22 cellular contexts compared by ENCODE assay signal in the genomic region with DNA sequence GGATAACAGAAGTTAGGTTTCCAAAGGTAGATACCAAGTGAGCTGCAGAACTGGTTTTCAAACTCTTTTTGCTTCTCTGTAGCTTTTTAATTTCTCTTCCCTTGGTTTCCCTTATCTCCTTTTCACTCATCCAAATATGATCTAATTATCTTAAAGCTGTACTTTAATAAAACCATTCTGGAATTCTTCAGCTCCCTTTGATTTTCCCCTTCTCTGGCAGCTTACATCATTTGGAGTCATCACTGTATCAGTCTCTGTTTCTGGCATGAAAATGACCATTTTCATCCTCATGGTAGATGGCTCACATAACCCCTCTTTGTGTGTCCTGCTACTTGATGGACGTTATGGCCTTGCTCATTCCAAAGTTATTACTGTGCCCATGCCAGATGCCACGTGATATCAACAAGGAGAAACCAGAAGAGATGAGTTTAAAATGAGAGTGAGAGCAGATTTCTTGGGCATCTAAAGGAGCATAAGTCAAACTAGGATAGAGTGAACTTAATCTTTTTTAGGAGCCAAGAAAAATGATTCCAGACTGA.
DNase-seq lines count a peak whose midpoint lies in the region; ATAC-seq and TF ChIP-seq lines count a peak whose summit lies in the region.
"Had no signal": no experiment of that assay in that cellular context is flagged by ENCODE, and none has a peak within 500 bp of the region (broad histone marks: within the 10 kb centered on the region; RNA-seq: fewer than 3 reads in every experiment).

No MANE protein-coding gene starts in this region.

- H3K9me3 ChIP-seq in SK-N-SH, result no peaks in the 10 kb centered on the region

- 1% methylated on average over 2 of the region's 2 CpGs for WGBS in SK-N-SH (ENCODE audit: low lambda C conversion rate)

- in situ Hi-C loops in SK-MEL-5 (cut with HindIII; ENCODE audit: low pct_unique_long_range_greater_than_20kb, low sequenced_read_pairs), result no loop called here

- ATAC-seq in SK-N-SH treated with all-trans-retinoic acid at 6 μM for 48 hours (no peak), HG03439 (IDR thresholded peaks at IDR 0.05; ENCODE audit: unreplicated experiment) (no peak)

- H3F3A ChIP-seq in SK-N-SH (replicated peaks; ENCODE audit: insufficient read depth), result no peaks in the 10 kb centered on the region

- H3K36me3 ChIP-seq in SK-N-SH (replicated peaks in 1 of 2; ENCODE audit: control insufficient read depth in 1 of 2, insufficient read depth in 2 of 2, low read length in 1 of 2), result no peaks in the 10 kb centered on the region

- H3K27me3 ChIP-seq in SK-N-SH (ENCODE audit: insufficient read depth), result no peaks in the 10 kb centered on the region

- no peak overlapping the region for H3K27ac ChIP-seq in SK-N-SH (ENCODE audit: low read depth in 2 of 2, low read length in 1 of 2)
- H3K27ac ChIP-seq: 22Rv1, RWPE1 had no signal

- no peak for DNase-seq in SK-N-SH
- DNase-seq in SK-MEL-5 (ENCODE audit: low read depth, low spot score), result peak; percentile 26
- DNase-seq in foreskin melanocyte, result peak; percentile 94
- no peak for DNase-seq in stimulated activated CD4-positive, alpha-beta T cell treated with anti-CD3 and anti-CD28 coated beads, Interleukin-12 subunit alpha, Interleukin-12 subunit beta, amount 100 ng/mL, for 4 hours
- DNase-seq in HuH-7.5 (ENCODE audit: low spot score), result no peak
- DNase-seq in NCI-H1436 (lab: John Stamatoyannopoulos, UW), result no peak
- DNase-seq: Calu3; CD4-positive, alpha-beta memory T cell; DMS53; H7; HFFc6; MV-4-11; NCI-H187; NCI-H2107; NCI-H2227 treated with DMSO at 0.1 percent for 48 hours; NCI-H510A treated with DMSO at 0.1 percent for 48 hours; SIG-M5; SW 1271 had no signal

- no peak for TF ChIP-seq EP300 in SK-N-SH (IDR thresholded peaks at IDR 0.05; ENCODE audit: borderline replicate concordance in 1 of 2, low read depth in 1 of 2, low read length in 1 of 2)

- TF ChIP-seq CTCF in SK-N-SH (IDR thresholded peaks at IDR 0.05), result no peak

- CTCF ChIA-PET in SK-N-SH (lab: Yijun Ruan, JAX), result interaction anchor here (1.3 to 1.4 kb wide), 2 partner anchors 16 to 24 kb away, joined by 3 to 4 read pairs; no protein-coding TSS in a partner anchor

- H3K9ac ChIP-seq in SK-N-SH, result no peak overlapping the region

- H4K20me1 ChIP-seq in SK-N-SH (ENCODE audit: insufficient read depth), result no peaks in the 10 kb centered on the region

- no peak overlapping the region for H2AFZ ChIP-seq in SK-N-SH (ENCODE audit: low read depth)

- no peak overlapping the region for H3K4me3 ChIP-seq in SK-N-SH (ENCODE audit: low read depth in 2 of 2, low read length in 1 of 2)

- no peak for TF ChIP-seq RAD21 in SK-N-SH (IDR thresholded peaks at IDR 0.05; ENCODE audit: low read length)

- no peak overlapping the region for H3K4me2 ChIP-seq in SK-N-SH

- no peaks in the 10 kb centered on the region for H3K9me2 ChIP-seq in SK-N-SH

- no peaks in the 10 kb centered on the region; a peak in 1 of 4 replicates for H3K4me1 ChIP-seq in SK-N-SH (ENCODE audit: control insufficient read depth in 1 of 2, insufficient read depth in 2 of 2, low read depth in 1 of 2, low read length in 1 of 2)

- POLR2A ChIA-PET in SK-N-SH (lab: Yijun Ruan, JAX), result no interaction called here

- no peaks in the 10 kb centered on the region for H3K79me2 ChIP-seq in SK-N-SH (ENCODE audit: insufficient read depth)

TF ChIP-seq in SK-N-SH treated with all-trans-retinoic acid at 6 μM for 48 hours, 23 proteins besides CTCF, POLR2A, EP300 and RAD21:
- TF ChIP-seq CSDC2 (CRISPR knock-in tag; IDR thresholded peaks at IDR 0.05) (no peak), PPARA (CRISPR knock-in tag; IDR thresholded peaks at IDR 0.05; ENCODE audit: borderline replicate concordance) (no peak), TCF4 (CRISPR knock-in tag; IDR thresholded peaks at IDR 0.05; ENCODE audit: borderline replicate concordance) (no peak), ISL1 (CRISPR knock-in tag; IDR thresholded peaks at IDR 0.05) (peak; percentile 90), TOX (CRISPR knock-in tag; IDR thresholded peaks at IDR 0.05; ENCODE audit: borderline replicate concordance) (no peak), OSR1 (CRISPR knock-in tag; IDR thresholded peaks at IDR 0.05) (no peak), ZFP3 (CRISPR knock-in tag; IDR thresholded peaks at IDR 0.05) (peak; percentile 62; the same call in 1 of the 2 replicates), ZNF70 (CRISPR knock-in tag; IDR thresholded peaks at IDR 0.05) (no peak), ZFP30 (CRISPR knock-in tag; IDR thresholded peaks at IDR 0.05) (no peak)
- TF ChIP-seq, protein P1, sequence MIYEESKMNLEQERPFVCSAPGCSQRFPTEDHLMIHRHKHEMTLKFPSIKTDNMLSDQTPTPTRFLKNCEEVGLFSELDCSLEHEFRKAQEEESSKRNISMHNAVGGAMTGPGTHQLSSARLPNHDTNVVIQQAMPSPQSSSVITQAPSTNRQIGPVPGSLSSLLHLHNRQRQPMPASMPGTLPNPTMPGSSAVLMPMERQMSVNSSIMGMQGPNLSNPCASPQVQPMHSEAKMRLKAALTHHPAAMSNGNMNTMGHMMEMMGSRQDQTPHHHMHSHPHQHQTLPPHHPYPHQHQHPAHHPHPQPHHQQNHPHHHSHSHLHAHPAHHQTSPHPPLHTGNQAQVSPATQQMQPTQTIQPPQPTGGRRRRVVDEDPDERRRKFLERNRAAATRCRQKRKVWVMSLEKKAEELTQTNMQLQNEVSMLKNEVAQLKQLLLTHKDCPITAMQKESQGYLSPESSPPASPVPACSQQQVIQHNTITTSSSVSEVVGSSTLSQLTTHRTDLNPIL (CRISPR knock-in tag; IDR thresholded peaks at IDR 0.05; ENCODE audit: low read depth), result peak; percentile 82
- TF ChIP-seq, protein P2, sequence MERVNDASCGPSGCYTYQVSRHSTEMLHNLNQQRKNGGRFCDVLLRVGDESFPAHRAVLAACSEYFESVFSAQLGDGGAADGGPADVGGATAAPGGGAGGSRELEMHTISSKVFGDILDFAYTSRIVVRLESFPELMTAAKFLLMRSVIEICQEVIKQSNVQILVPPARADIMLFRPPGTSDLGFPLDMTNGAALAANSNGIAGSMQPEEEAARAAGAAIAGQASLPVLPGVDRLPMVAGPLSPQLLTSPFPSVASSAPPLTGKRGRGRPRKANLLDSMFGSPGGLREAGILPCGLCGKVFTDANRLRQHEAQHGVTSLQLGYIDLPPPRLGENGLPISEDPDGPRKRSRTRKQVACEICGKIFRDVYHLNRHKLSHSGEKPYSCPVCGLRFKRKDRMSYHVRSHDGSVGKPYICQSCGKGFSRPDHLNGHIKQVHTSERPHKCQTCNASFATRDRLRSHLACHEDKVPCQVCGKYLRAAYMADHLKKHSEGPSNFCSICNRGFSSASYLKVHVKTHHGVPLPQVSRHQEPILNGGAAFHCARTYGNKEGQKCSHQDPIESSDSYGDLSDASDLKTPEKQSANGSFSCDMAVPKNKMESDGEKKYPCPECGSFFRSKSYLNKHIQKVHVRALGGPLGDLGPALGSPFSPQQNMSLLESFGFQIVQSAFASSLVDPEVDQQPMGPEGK (CRISPR knock-in tag; IDR thresholded peaks at IDR 0.05; ENCODE audit: borderline replicate concordance), result no peak
TF ChIP-seq in SK-N-SH treated with all-trans-retinoic acid at 6 μM for 48 hours: peak in this region for 3.

TF ChIP-seq in SK-N-SH, 30 proteins besides CTCF, POLR2A, EP300 and RAD21:
- TF ChIP-seq EZH2phosphoT487 (IDR thresholded peaks at IDR 0.05; ENCODE audit: borderline replicate concordance, low read depth) (no peak), JUND (IDR thresholded peaks at IDR 0.05) (no peak), GATA2 (CRISPR knock-in tag; IDR thresholded peaks at IDR 0.05) (no peak), YY1 (IDR thresholded peaks at IDR 0.05; ENCODE audit: low read depth) (no peak), CHD2 (IDR thresholded peaks at IDR 0.05; ENCODE audit: low read length, partially characterized antibody) (no peak), RXRA (IDR thresholded peaks at IDR 0.05; ENCODE audit: borderline replicate concordance, low read depth) (no peak), FOXM1 (IDR thresholded peaks at IDR 0.05; ENCODE audit: low read depth) (no peak), ELF1 (IDR thresholded peaks at IDR 0.05) (no peak)
- TF ChIP-seq, protein P3, sequence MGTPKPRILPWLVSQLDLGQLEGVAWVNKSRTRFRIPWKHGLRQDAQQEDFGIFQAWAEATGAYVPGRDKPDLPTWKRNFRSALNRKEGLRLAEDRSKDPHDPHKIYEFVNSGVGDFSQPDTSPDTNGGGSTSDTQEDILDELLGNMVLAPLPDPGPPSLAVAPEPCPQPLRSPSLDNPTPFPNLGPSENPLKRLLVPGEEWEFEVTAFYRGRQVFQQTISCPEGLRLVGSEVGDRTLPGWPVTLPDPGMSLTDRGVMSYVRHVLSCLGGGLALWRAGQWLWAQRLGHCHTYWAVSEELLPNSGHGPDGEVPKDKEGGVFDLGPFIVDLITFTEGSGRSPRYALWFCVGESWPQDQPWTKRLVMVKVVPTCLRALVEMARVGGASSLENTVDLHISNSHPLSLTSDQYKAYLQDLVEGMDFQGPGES (IDR thresholded peaks at IDR 0.05; ENCODE audit: low read depth, low read length), result no peak
- TF ChIP-seq, protein P4, sequence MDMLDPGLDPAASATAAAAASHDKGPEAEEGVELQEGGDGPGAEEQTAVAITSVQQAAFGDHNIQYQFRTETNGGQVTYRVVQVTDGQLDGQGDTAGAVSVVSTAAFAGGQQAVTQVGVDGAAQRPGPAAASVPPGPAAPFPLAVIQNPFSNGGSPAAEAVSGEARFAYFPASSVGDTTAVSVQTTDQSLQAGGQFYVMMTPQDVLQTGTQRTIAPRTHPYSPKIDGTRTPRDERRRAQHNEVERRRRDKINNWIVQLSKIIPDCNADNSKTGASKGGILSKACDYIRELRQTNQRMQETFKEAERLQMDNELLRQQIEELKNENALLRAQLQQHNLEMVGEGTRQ (IDR thresholded peaks at IDR 0.05; ENCODE audit: borderline replicate concordance, low read depth, low read length), result no peak

Comparison
In these comparisons a context has a peak if more than half of its experiments do, and no peak if none do; other contexts are left out.
1. DNase-seq: peak in SK-MEL-5 (single experiment) and foreskin melanocyte (single experiment); none in SK-N-SH (single experiment), stimulated activated CD4-positive, alpha-beta T cell treated with anti-CD3 and anti-CD28 coated beads, Interleukin-12 subunit alpha, Interleukin-12 subunit beta, amount 100 ng/mL, for 4 hours (single experiment), HuH-7.5 (single experiment) and NCI-H1436 (single experiment).